In genomic region chr14:99744873-99745224, GRCh38 we compare ENCODE assay signal across 19 cellular contexts. TPM values are rescaled to one million over a fixed set of nuclear protein-coding genes. Genes with fewer than 3 reads are reported as not detected.
DNase-seq lines count a peak whose midpoint lies in the region; ATAC-seq and TF ChIP-seq lines count a peak whose summit lies in the region.
"Had no signal": no experiment of that assay in that cellular context is flagged by ENCODE, and none has a peak within 500 bp of the region (broad histone marks: within the 10 kb centered on the region; RNA-seq: fewer than 3 reads in every experiment).

No MANE protein-coding gene starts in this region.

- H3K4me3 ChIP-seq in SK-N-MC (peak overlapping the region; percentile 71), esophagus muscularis mucosa (no peak overlapping the region), rectal smooth muscle tissue (ENCODE audit: low read length) (no peak overlapping the region)
- H3K4me3 ChIP-seq: body of pancreas, pancreas, skin epidermis had no signal

- H3K9me3 ChIP-seq in ES-I3 (ENCODE audit: control insufficient read depth, insufficient read depth, low read length) (no peaks in the 10 kb centered on the region), SK-N-MC (ENCODE audit: low read depth, low read length) (no peaks in the 10 kb centered on the region), esophagus muscularis mucosa (no peaks in the 10 kb centered on the region)
- H3K9me3 ChIP-seq: body of pancreas, pancreas had no signal

- H3K36me3 ChIP-seq in ES-I3 (ENCODE audit: insufficient read depth, low read length) (no peaks in the 10 kb centered on the region), SK-N-MC (ENCODE audit: insufficient read depth, low read length) (no peaks in the 10 kb centered on the region), esophagus muscularis mucosa (no peaks in the 10 kb centered on the region), rectal smooth muscle tissue (ENCODE audit: control insufficient read depth, insufficient read depth, low read length) (no peaks in the 10 kb centered on the region)
- H3K36me3 ChIP-seq: pancreas had no signal

- 80% methylated on average over 7 of the region's 7 CpGs for WGBS in esophagus muscularis mucosa

- TF ChIP-seq POLR2A in esophagus muscularis mucosa (IDR thresholded peaks at IDR 0.05; ENCODE audit: low read depth), result no peak

- intact Hi-C loops in esophagus muscularis mucosa (cut with DNase I), result no loop called here

- H3K27ac ChIP-seq in SK-N-MC, result peak overlapping the region; percentile 97
- peak overlapping the region; percentile 77 to 91 (median 84) for H3K27ac ChIP-seq in esophagus muscularis mucosa (replicated peaks in 1 of 4)
- H3K27ac ChIP-seq in rectal smooth muscle tissue (ENCODE audit: low read depth, low read length), result peak overlapping the region; percentile 80

- H3K9ac ChIP-seq in ES-I3 (ENCODE audit: low read depth, low read length) (peak overlapping the region; percentile 1; the same call in 1 of the 2 replicates), SK-N-MC (ENCODE audit: insufficient read length) (peak overlapping the region; percentile 51), rectal smooth muscle tissue (ENCODE audit: low read length) (no peak overlapping the region)

- H3K4me1 ChIP-seq in ES-I3 (ENCODE audit: insufficient read depth, low read length), result peaks cover 27% of the 10 kb centered on the region
- peaks cover 75 to 93% (median 84%) of the 10 kb centered on the region in 4 donors for H3K4me1 ChIP-seq in esophagus muscularis mucosa
- H3K4me1 ChIP-seq in rectal smooth muscle tissue (ENCODE audit: control insufficient read depth, insufficient read depth, low read length), result peaks cover 30% of the 10 kb centered on the region

- TF ChIP-seq EP300 in esophagus muscularis mucosa (IDR thresholded peaks at IDR 0.05), result no peak

- H3K27me3 ChIP-seq in esophagus muscularis mucosa (no peaks in the 10 kb centered on the region), rectal smooth muscle tissue (ENCODE audit: control insufficient read depth, insufficient read depth, low read length) (no peaks in the 10 kb centered on the region)
- H3K27me3 ChIP-seq: body of pancreas, pancreas had no signal

- no peak for TF ChIP-seq CTCF in esophagus muscularis mucosa (IDR thresholded peaks at IDR 0.05)

- ATAC-seq in HG03469 (IDR thresholded peaks at IDR 0.05; ENCODE audit: unreplicated experiment), result no peak
- ATAC-seq in HG03460 (IDR thresholded peaks at IDR 0.05; ENCODE audit: unreplicated experiment), result no peak
- ATAC-seq: activated CD8-positive, alpha-beta T cell treated with anti-CD3 and anti-CD28 coated beads for 36 hours; activated naive CD4-positive, alpha-beta T cell treated with anti-CD3 and anti-CD28 coated beads, Interleukin-2, amount 50 U/mL, for 72 hours had no signal

- DNase-seq in SK-N-MC (ENCODE audit: low read depth, low spot score) (no peak), esophagus muscularis mucosa (ENCODE audit: extremely low spot score) (no peak), DMS 273 treated with DMSO at 0.1 percent for 48 hours (lab: John Stamatoyannopoulos, UW) (no peak)
- no peak for DNase-seq in stimulated activated CD4-positive, alpha-beta T cell treated with anti-CD3 and anti-CD28 coated beads, Interleukin-2, amount 100 ng/mL, for 48 hours
- DNase-seq: activated CD8-positive, alpha-beta T cell treated with anti-CD3 and anti-CD28 coated beads for 36 hours; activated T-cell treated with anti-CD3 and anti-CD28 coated beads, Interleukin-2, amount 50 U/mL, for 4 hours; body of pancreas; NCI-H1417 treated with DMSO at 0.1 percent for 48 hours; NCI-H774; pancreas; PC-3; SIG-M5; stimulated activated CD8-positive, alpha-beta memory T cell treated with anti-CD3 and anti-CD28 coated beads, Interleukin-4, amount 100 ng/mL, for 48 hours had no signal

RNA-seq across cellular contexts. Expression of gene EML1, which starts 48.4 kb away (rescaled TPM):
- total RNA-seq in esophagus muscularis mucosa, result 100 to 1,000 TPM in 3 of 4 donors, 10 to 100 TPM in 1; 92.3 to 131 (median 119) TPM
